8 cellular contexts compared by ENCODE assay signal in the genomic region with DNA sequence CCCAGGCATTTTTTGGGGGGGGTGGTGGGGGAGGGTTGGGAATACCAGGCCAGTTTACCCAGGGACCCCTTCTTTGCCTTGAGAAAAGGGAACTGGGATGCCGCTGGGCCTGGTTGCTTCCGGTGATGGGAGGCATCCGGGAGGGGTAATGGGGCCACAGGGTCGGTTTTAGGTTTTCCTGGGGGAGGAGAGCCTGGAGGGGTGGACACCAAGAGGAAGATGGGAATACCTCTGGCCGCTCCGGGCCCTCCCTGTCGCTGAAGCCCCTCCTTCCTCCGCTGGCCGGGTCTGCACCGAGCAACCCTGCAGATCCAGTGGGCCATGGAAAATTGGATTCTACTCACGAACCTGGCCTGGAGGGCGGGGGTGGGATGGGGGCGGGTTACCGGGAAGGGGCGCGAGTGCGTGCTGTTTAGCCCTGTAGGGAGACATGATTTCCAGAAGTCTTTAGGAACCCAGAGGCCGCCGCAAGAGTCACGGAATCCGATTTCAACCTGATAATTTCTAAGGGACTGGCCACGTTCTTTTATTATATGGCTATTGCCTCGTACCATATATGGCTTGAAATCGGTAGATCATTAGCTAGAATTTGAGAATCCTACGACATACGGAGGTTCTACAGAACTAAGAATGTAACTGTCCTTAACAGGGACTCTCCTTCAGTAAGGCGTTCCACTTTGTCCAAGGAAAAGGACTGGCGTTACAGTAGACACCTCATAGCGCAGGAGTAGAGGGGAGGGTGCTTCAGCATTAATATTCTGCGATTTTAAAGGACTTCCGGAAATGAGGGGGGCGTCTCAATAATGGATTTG. TPM values are rescaled to one million over a fixed set of nuclear protein-coding genes. Genes with fewer than 3 reads are reported as not detected.
DNase-seq lines count a peak whose midpoint lies in the region; ATAC-seq, FAIRE-seq and TF ChIP-seq lines count a peak whose summit lies in the region.

No MANE protein-coding gene starts in this region.

- no peak for ATAC-seq in HG03139 (IDR thresholded peaks at IDR 0.05; ENCODE audit: unreplicated experiment)

- H3K79me2 ChIP-seq in OCI-LY7 (ENCODE audit: insufficient read depth, low read depth, low read length) = peaks cover 56% of the 10 kb centered on the region

- no peaks in the 10 kb centered on the region for H3K27me3 ChIP-seq in breast epithelium

- H3K4me2 ChIP-seq in OCI-LY7 (ENCODE audit: low read length) = peak overlapping the region; percentile 76

- DNase-seq in CD1c-positive myeloid dendritic cell (ENCODE audit: extremely low spot score) = peak; percentile 58
- DNase-seq in H54 (ENCODE audit: insufficient read length, low spot score) = peak; percentile 34
- DNase-seq in OCI-LY7 (ENCODE audit: low spot score) = peak; percentile 12
- DNase-seq in breast epithelium (ENCODE audit: low spot score in 2 of 2) = peak in 1 of 2 donors; percentile 29
- peak; percentile 43 for DNase-seq in iPS-NIHi7 (ENCODE audit: extremely low spot score)
- DNase-seq in skeletal muscle cell (ENCODE audit: low read depth) = no peak
- DNase-seq in activated effector memory CD4-positive, alpha-beta T cell treated with Interleukin-2 at 50 U/mL for 16 hours = no peak

- peaks cover 24% of the 10 kb centered on the region for H3K4me1 ChIP-seq in OCI-LY7 (ENCODE audit: insufficient read depth, low read length, poor library complexity, severe bottlenecking)
- no peaks in the 10 kb centered on the region for H3K4me1 ChIP-seq in breast epithelium

- H4K20me1 ChIP-seq in OCI-LY7 (ENCODE audit: insufficient read depth, low read length) = peaks cover 16% of the 10 kb centered on the region

- TF ChIP-seq CTCF in OCI-LY7 (conservative IDR thresholded peaks at IDR 0.05; ENCODE audit: low read length) = no peak
- TF ChIP-seq CTCF in breast epithelium (IDR thresholded peaks at IDR 0.05) = no peak

- no TSS peak for BruUV-seq in OCI-LY7 (replicated peaks; lab: Mats Ljungman, UMichigan)

- H3K27ac ChIP-seq in OCI-LY7 (ENCODE audit: low read depth, low read length, poor library complexity, severe bottlenecking) (peak overlapping the region; percentile 57), breast epithelium (peak overlapping the region; percentile 95)

- intact Hi-C loops in OCI-LY7 (cut with micrococcal nuclease; ENCODE audit: unreplicated experiment) = loop anchor here (1.0 to 5.0 kb wide), 2 partner anchors 100 to 119 kb away; a partner anchor contains a TSS
- intact Hi-C loops in breast epithelium (cut with DNase I; ENCODE audit: low total_unique reads) = no loop called here

- H3K4me3 ChIP-seq in OCI-LY7 (ENCODE audit: low read depth, low read length, poor library complexity, severe bottlenecking) = peak overlapping the region; percentile 93
- H3K4me3 ChIP-seq in breast epithelium = peak overlapping the region; percentile 94 to 99 (median 98)
- H3K4me3 ChIP-seq in skeletal muscle cell (ENCODE audit: low read depth, low read length) = peak overlapping the region; percentile 89

- H3K9me3 ChIP-seq in OCI-LY7 (ENCODE audit: low read length) (no peaks in the 10 kb centered on the region), breast epithelium (no peaks in the 10 kb centered on the region)

- TF ChIP-seq POLR2A in H54 (IDR thresholded peaks at IDR 0.05; ENCODE audit: low read depth, low read length) = no peak
- TF ChIP-seq POLR2A in breast epithelium (IDR thresholded peaks at IDR 0.05) = no peak

- no peaks in the 10 kb centered on the region for H3K9me2 ChIP-seq in OCI-LY7 (ENCODE audit: insufficient read depth, low read length)

- POLR2A ChIA-PET in OCI-LY7 (lab: Charles Lee) = interaction anchor here (0.9 kb wide), 1 partner anchor 12 kb away, joined by 3 read pairs; no protein-coding TSS in a partner anchor

- H3K36me3 ChIP-seq in OCI-LY7 (ENCODE audit: insufficient read depth, low read length) (peaks cover 43% of the 10 kb centered on the region), breast epithelium (no peaks in the 10 kb centered on the region)

- CTCF ChIA-PET in OCI-LY7 (lab: Charles Lee; ENCODE audit: unreplicated experiment) = no interaction called here

- H2AFZ ChIP-seq in OCI-LY7 (ENCODE audit: low read length) = no peak overlapping the region

- no peak for FAIRE-seq in H54 (lab: Jason Lieb, UNC)

RNA-seq across cellular contexts. Expression of a gene that starts 0.8 kb away (rescaled TPM):
- total RNA-seq in OCI-LY7 (2014; rRNA removed; shearing (Covaris generic)) = 35.0 and 40.0 TPM in 2 replicates
- total RNA-seq in OCI-LY7 (2022) = 47.0 and 50.4 TPM in 2 replicates
- 10 to 100 TPM; 34.7 to 35.1 (median 34.8) TPM for total RNA-seq in breast epithelium

RNA-seq across cellular contexts. Expression of a gene that starts 34.3 kb away (rescaled TPM):
- total RNA-seq in OCI-LY7 (2014; rRNA removed; shearing (Covaris generic)) = 255 and 373 TPM in 2 replicates
- 135 and 161 TPM in 2 replicates for total RNA-seq in OCI-LY7 (2022)
- total RNA-seq in breast epithelium = 100 to 1,000 TPM; 299 to 582 (median 393) TPM

RNA-seq across cellular contexts. Expression of a gene that starts 50.2 kb away (rescaled TPM):
- total RNA-seq in OCI-LY7 (2014; rRNA removed; shearing (Covaris generic)) = not detected in 2 replicates
- not detected in 2 replicates for total RNA-seq in OCI-LY7 (2022)
- 1 to 10 TPM in 1 of 3 donors, under 1 TPM in 2; 0.16 to 1.6 (median 0.33) TPM for total RNA-seq in breast epithelium

Comparison
In these comparisons a context has a peak if more than half of its experiments do, and no peak if none do; other contexts are left out.
1. DNase-seq: peak in CD1c-positive myeloid dendritic cell (single experiment), H54 (single experiment), OCI-LY7 (single experiment) and iPS-NIHi7 (single experiment); none in skeletal muscle cell (single experiment) and activated effector memory CD4-positive, alpha-beta T cell treated with Interleukin-2 at 50 U/mL for 16 hours (single experiment).
2. Peak in every context shown above with its lines, with median percentiles within 50 percentile points of each other: H3K4me3 ChIP-seq.